Comparison of ENCODE assay signal across 8 cellular contexts in the genomic region with DNA sequence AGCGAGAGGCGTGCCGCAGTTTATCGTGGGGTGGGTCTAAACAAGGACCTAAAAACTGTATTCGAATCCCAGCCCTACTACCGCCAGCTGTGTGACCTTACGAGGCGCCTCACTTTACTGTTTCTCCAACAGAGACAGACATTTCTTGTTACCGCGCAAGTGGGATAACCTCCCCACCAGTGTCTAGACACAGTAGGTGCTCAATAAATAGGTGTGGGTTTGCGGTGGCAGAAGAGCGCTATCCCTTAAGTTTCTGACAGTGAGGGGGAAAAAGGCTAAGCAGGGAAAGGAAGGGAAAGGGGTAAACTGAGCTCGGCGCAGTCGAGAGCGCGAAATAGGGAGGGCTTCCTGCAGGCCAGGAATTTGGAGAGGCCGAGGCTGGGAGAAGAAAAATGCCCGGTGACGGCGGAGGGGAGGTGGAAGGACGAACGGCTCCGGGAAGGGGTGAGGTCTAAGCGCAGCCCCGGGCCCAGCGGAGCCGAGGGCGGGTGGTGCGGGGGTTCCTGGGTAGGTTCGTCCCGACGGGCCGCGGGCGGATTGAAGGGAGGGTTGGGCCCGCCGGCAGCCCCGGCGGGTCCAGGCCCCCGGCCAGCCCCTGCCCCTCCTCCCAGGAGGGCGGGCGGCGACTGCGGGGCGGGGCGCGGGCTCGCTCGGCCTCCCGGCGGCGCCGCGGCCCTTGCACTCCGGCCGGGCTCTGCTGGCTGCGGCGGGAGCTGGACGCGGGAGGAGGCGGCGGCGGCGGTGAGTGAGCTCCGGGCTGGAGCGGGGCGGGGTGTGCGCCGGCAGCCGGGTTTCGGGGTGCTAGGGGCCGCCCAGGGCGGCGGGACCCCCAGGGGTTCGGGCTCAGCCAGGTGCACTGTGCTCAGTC. TPM values are rescaled to one million over a fixed set of nuclear protein-coding genes. Genes with fewer than 3 reads are reported as not detected.
DNase-seq lines count a peak whose midpoint lies in the region; ATAC-seq and TF ChIP-seq lines count a peak whose summit lies in the region.

Gene CGNL1 (plus strand): TSS at position 679 of the 868 bp plus-strand sequence. CDS start 61,495 bp downstream, outside the sequence.

- peak; percentile 54 to 81 (median 74) for ATAC-seq in right lobe of liver
- no peak for ATAC-seq in GM19328 (IDR thresholded peaks at IDR 0.05; ENCODE audit: unreplicated experiment)

- peak within 1 kb of the TSS in 1 of 11 experiments; percentile 40; a peak in 3 of 22 replicates for H3K9ac ChIP-seq in BLaER1 treated with 17β-estradiol and CSF1 and Interleukin-3, amounts not matched to agents 10 nM and 100 nM

- TF ChIP-seq POLR2A in right lobe of liver (IDR thresholded peaks at IDR 0.05), result peak; percentile 78

- 81% methylated on average over 15 of the region's 76 CpGs for WGBS in right lobe of liver (ENCODE audit: insufficient coverage, low coverage, low lambda C conversion rate, missing lambda C conversion rate)
- 18% methylated on average over 76 of the region's 76 CpGs for WGBS in thymus

- peak within 1 kb of the TSS; percentile 31 to 66 (median 53); a peak in 19 of 20 replicates for H3K4me3 ChIP-seq in BLaER1 treated with 17β-estradiol and CSF1 and Interleukin-3, amounts not matched to agents 10 nM and 100 nM
- peak within 1 kb of the TSS; percentile 76 for H3K4me3 ChIP-seq in coronary artery
- peak within 1 kb of the TSS; percentile 75 to 88 (median 81) for H3K4me3 ChIP-seq in right lobe of liver
- H3K4me3 ChIP-seq in thymus (ENCODE audit: low read length), result peak within 1 kb of the TSS; percentile 45

- H3K27me3 ChIP-seq in BLaER1 treated with 17β-estradiol and CSF1 and Interleukin-3, amounts not matched to agents 10 nM and 100 nM, result peaks cover 37 to 51% (median 45%) of the 10 kb centered on the region in 11 experiments
- H3K27me3 ChIP-seq in right lobe of liver (no peaks in the 10 kb centered on the region), thymus (ENCODE audit: control insufficient read depth, insufficient read depth) (peaks cover 27% of the 10 kb centered on the region)

- TF ChIP-seq EP300 in Ishikawa (IDR thresholded peaks at IDR 0.05; ENCODE audit: borderline replicate concordance), result no peak

- H3K4me1 ChIP-seq in BLaER1 treated with 17β-estradiol and CSF1 and Interleukin-3, amounts not matched to agents 10 nM and 100 nM, result peaks cover 0 to 3% (median 0%) of the 10 kb centered on the region in 10 experiments; a peak in 2 of 20 replicates
- H3K4me1 ChIP-seq in right lobe of liver (peaks cover 0 to 26% (median 8%) of the 10 kb centered on the region in 4 donors), thymus (ENCODE audit: control insufficient read depth, insufficient read depth, low read length) (no peaks in the 10 kb centered on the region)

- H3K9me3 ChIP-seq in BLaER1 treated with 17β-estradiol and CSF1 and Interleukin-3, amounts not matched to agents 10 nM and 100 nM (replicated peaks in 1 of 11), result peaks cover 9 to 17% (median 11%) of the 10 kb centered on the region in 11 experiments; a peak in 20 of 22 replicates
- H3K9me3 ChIP-seq in right lobe of liver (no peaks in the 10 kb centered on the region), thymus (ENCODE audit: control insufficient read depth) (no peaks in the 10 kb centered on the region)

- H4K20me1 ChIP-seq in BLaER1 treated with 17β-estradiol and CSF1 and Interleukin-3, amounts not matched to agents 10 nM and 100 nM, result 0 out of 22 replicates have a peak, but pooled peaks cover 0 to 5% (median 0%) of the 10 kb centered on the region in 11 experiments

- no peak for TF ChIP-seq RAD21 in Ishikawa (IDR thresholded peaks at IDR 0.05; ENCODE audit: low read depth)

- TF ChIP-seq CTCF in coronary artery (IDR thresholded peaks at IDR 0.05) (no peak), right lobe of liver (IDR thresholded peaks at IDR 0.05) (no peak)

- H3K36me3 ChIP-seq in BLaER1 treated with 17β-estradiol and CSF1 and Interleukin-3, amounts not matched to agents 10 nM and 100 nM, result no peaks in the 10 kb centered on the region
- H3K36me3 ChIP-seq in right lobe of liver (no peaks in the 10 kb centered on the region), thymus (ENCODE audit: control insufficient read depth, insufficient read depth) (no peaks in the 10 kb centered on the region)

- H3K27ac ChIP-seq in BLaER1 treated with 17β-estradiol and CSF1 and Interleukin-3, amounts not matched to agents 10 nM and 100 nM, result no peak within 1 kb of the TSS
- H3K27ac ChIP-seq in coronary artery (peak within 1 kb of the TSS; percentile 34 to 63), right lobe of liver (peak within 1 kb of the TSS; percentile 95 to 97 (median 96)), thymus (ENCODE audit: low read depth) (peak within 1 kb of the TSS; percentile 20)

- DNase-seq in coronary artery (ENCODE audit: low spot score), result no peak
- peak; percentile 71 to 80 (median 76) for DNase-seq in right lobe of liver
- no peak for DNase-seq in NCI-H1436 (lab: John Stamatoyannopoulos, UW)
- DNase-seq in MV-4-11 (lab: John Stamatoyannopoulos, UW), result no peak

- intact Hi-C loops in right lobe of liver (cut with DNase I), result no loop called here

- peak within 1 kb of the TSS; percentile 60 to 85 (median 71) for H3K4me2 ChIP-seq in BLaER1 treated with 17β-estradiol and CSF1 and Interleukin-3, amounts not matched to agents 10 nM and 100 nM

TF ChIP-seq in Ishikawa, 13 proteins besides CTCF, POLR2A, EP300 and RAD21:
- TF ChIP-seq REST (IDR thresholded peaks at IDR 0.05; ENCODE audit: low read depth) (no peak), TAF1 (IDR thresholded peaks at IDR 0.05; ENCODE audit: low read depth) (0 out of 2 replicates have a peak, but pooled peaks have one; percentile 21)

RNA-seq across cellular contexts. Expression of gene CGNL1, which starts in this region (rescaled TPM):
- total RNA-seq in right lobe of liver, result 10 to 100 TPM; 23.6 to 54.5 (median 42.9) TPM
- polyA plus RNA-seq in thymus, result 5.7 TPM

Comparison
In these comparisons a context has a peak if more than half of its experiments do, and no peak if none do; other contexts are left out.
1. H3K27ac ChIP-seq: peak in coronary artery (2 of 2), right lobe of liver (3 of 3) and thymus (single experiment); none in BLaER1 treated with 17β-estradiol and CSF1 and Interleukin-3, amounts not matched to agents 10 nM and 100 nM (0 of 11).
2. DNase-seq: peak in right lobe of liver (3 of 3); none in coronary artery (single experiment), NCI-H1436 (single experiment) and MV-4-11 (single experiment).
3. Peak in every context shown above with its lines, with median percentiles within 50 percentile points of each other: H3K4me3 ChIP-seq.